Comparison of ENCODE assay signal across 9 cellular contexts in genomic region chr4:147924604-147925412, GRCh38.
A peak's percentile ranks its signal among the peaks of the same experiment; 100 is the strongest.
DNase-seq lines count a peak whose midpoint lies in the region; ATAC-seq and TF ChIP-seq lines count a peak whose summit lies in the region.
"Had no signal": no experiment of that assay in that cellular context is flagged by ENCODE, and none has a peak within 500 bp of the region (broad histone marks: within the 10 kb centered on the region; RNA-seq: fewer than 3 reads in every experiment).

No MANE protein-coding gene starts in this region.

- H3K4me3 Mint-ChIP-seq in progenitor cell of endocrine pancreas (ENCODE audit: low read depth) = no peak overlapping the region

- H3K36me3 Mint-ChIP-seq in progenitor cell of endocrine pancreas (ENCODE audit: insufficient read depth) = peaks cover 3% of the 10 kb centered on the region
- H3K36me3 Mint-ChIP-seq in activated naive CD4-positive, alpha-beta T cell treated with anti-CD3 and anti-CD28 coated beads, Interleukin-2, amount 50 U/mL, for 72 hours = no peaks in the 10 kb centered on the region

- TF ChIP-seq CTCF in epithelial cell of esophagus (IDR thresholded peaks at IDR 0.05; ENCODE audit: insufficient read depth, low read depth, low read length, missing control alignments) (peak; percentile 69), progenitor cell of endocrine pancreas (IDR thresholded peaks at IDR 0.05; ENCODE audit: unreplicated experiment) (peak; percentile 61)

- DNase-seq in NCI-H2081 (lab: John Stamatoyannopoulos, UW) = peak; percentile 2 to 27
- DNase-seq in NCI-H2081 treated with DMSO at 0.1 percent for 48 hours (lab: John Stamatoyannopoulos, UW) = no peak
- DNase-seq in NCI-H226 = peak; percentile 1
- DNase-seq in epithelial cell of esophagus (ENCODE audit: low read depth) = peak; percentile 39
- no peak for DNase-seq in progenitor cell of endocrine pancreas (ENCODE audit: low spot score, unreplicated experiment)
- no peak for DNase-seq in cortex of kidney (lab: John Stamatoyannopoulos, UW)
- no peak for DNase-seq in activated naive CD4-positive, alpha-beta T cell treated with anti-CD3 and anti-CD28 coated beads, Interleukin-2, amount 50 U/mL, for 72 hours (ENCODE audit: low spot score in 2 of 2)

- no peaks in the 10 kb centered on the region for H3K27me3 Mint-ChIP-seq in progenitor cell of endocrine pancreas

- H3K9me3 Mint-ChIP-seq in progenitor cell of endocrine pancreas (ENCODE audit: low read depth) = no peaks in the 10 kb centered on the region
- H3K9me3 Mint-ChIP-seq in activated naive CD4-positive, alpha-beta T cell treated with anti-CD3 and anti-CD28 coated beads, Interleukin-2, amount 50 U/mL, for 72 hours = no peaks in the 10 kb centered on the region

- no peak overlapping the region for H3K27ac Mint-ChIP-seq in progenitor cell of endocrine pancreas
- H3K27ac Mint-ChIP-seq in activated naive CD4-positive, alpha-beta T cell treated with anti-CD3 and anti-CD28 coated beads, Interleukin-2, amount 50 U/mL, for 72 hours = no peak overlapping the region

- H3K4me1 Mint-ChIP-seq in progenitor cell of endocrine pancreas (ENCODE audit: low read depth) = peaks cover 4% of the 10 kb centered on the region

- no peak for ATAC-seq in GM19463 (IDR thresholded peaks at IDR 0.05; ENCODE audit: unreplicated experiment)
- no peak for ATAC-seq in activated naive CD4-positive, alpha-beta T cell treated with anti-CD3 and anti-CD28 coated beads, Interleukin-2, amount 50 U/mL, for 72 hours

- H3K4me3 ChIP-seq in epithelial cell of esophagus (ENCODE audit: low read length) = no peak overlapping the region
- H3K4me3 ChIP-seq: BLaER1 had no signal

Comparison
In these comparisons a context has a peak if more than half of its experiments do, and no peak if none do; other contexts are left out.
1. DNase-seq: peak in NCI-H2081 (2 of 2), NCI-H226 (single experiment) and epithelial cell of esophagus (single experiment); none in NCI-H2081 treated with DMSO at 0.1 percent for 48 hours (single experiment), progenitor cell of endocrine pancreas (single experiment), cortex of kidney (single experiment) and activated naive CD4-positive, alpha-beta T cell treated with anti-CD3 and anti-CD28 coated beads, Interleukin-2, amount 50 U/mL, for 72 hours (0 of 2).